Comparison of ENCODE assay signal across 27 cellular contexts in genomic region chr18:45493830-45494229, GRCh38.
DNase-seq lines count a peak whose midpoint lies in the region; ATAC-seq, FAIRE-seq and TF ChIP-seq lines count a peak whose summit lies in the region.
"Had no signal": no experiment of that assay in that cellular context is flagged by ENCODE, and none has a peak within 500 bp of the region (broad histone marks: within the 10 kb centered on the region; RNA-seq: fewer than 3 reads in every experiment).

No MANE protein-coding gene starts in this region.

- no peak for FAIRE-seq in bronchial epithelial cell (lab: Jason Lieb, UNC)
- FAIRE-seq: A204.1, GM12878, GM12892, GM18507 had no signal

- H3K27me3 Mint-ChIP-seq in chondrocyte (ENCODE audit: low read depth), result peaks cover 2% of the 10 kb centered on the region
- H3K27me3 Mint-ChIP-seq: CD4-positive, CD25-positive, alpha-beta regulatory T cell had no signal

- H3F3A ChIP-seq in GM23248 (ENCODE audit: insufficient read depth), result no peaks in the 10 kb centered on the region

- in situ Hi-C loops in GM23248 (cut with MboI), result no loop called here

- H3K4me3 Mint-ChIP-seq in chondrocyte (ENCODE audit: unreplicated experiment), result no peak overlapping the region
- H3K4me3 Mint-ChIP-seq: CD14-positive monocyte; CD4-positive, alpha-beta memory T cell; CD4-positive, CD25-positive, alpha-beta regulatory T cell; CD8-positive, alpha-beta memory T cell had no signal

- no peak overlapping the region for H2AFZ ChIP-seq in GM23248

- DNase-seq in bronchial epithelial cell (ENCODE audit: low read depth) (peak; percentile 82), epithelial cell of esophagus (ENCODE audit: low read depth) (peak; percentile 76), foreskin keratinocyte (peak; percentile 67 to 87), chondrocyte (ENCODE audit: low spot score) (no peak), GM23248 (no peak), right cardiac atrium (no peak)
- DNase-seq: 8988T; ACHN; BE2C; C1 segment of cervical spinal cord; CD4-positive, alpha-beta memory T cell; CD4-positive, CD25-positive, alpha-beta regulatory T cell; CD8-positive, alpha-beta memory T cell; COR-L47; DMS 273 treated with DMSO at 0.1 percent for 48 hours; DMS153; DMS53; DMS79; DND-41; EL; GDM1 had no signal

- H3K9me3 ChIP-seq in GM23248 (ENCODE audit: low read depth) (no peaks in the 10 kb centered on the region), right cardiac atrium (ENCODE audit: control insufficient read depth, low read length) (no peaks in the 10 kb centered on the region)
- H3K9me3 ChIP-seq: BE2C, BLaER1 had no signal

- WGBS in GM23248 (ENCODE audit: low coverage in 1 of 2, low lambda C conversion rate in 2 of 2, missing lambda C conversion rate in 2 of 2), 2 experiments, result 75 to 76% methylated on average over 2 of the region's 2 CpGs
- WGBS in right cardiac atrium, result 99% methylated on average over 2 of the region's 2 CpGs

- no peak overlapping the region for H3K27ac Mint-ChIP-seq in chondrocyte (ENCODE audit: unreplicated experiment)
- H3K27ac Mint-ChIP-seq: CD14-positive monocyte; CD4-positive, alpha-beta memory T cell; CD4-positive, CD25-positive, alpha-beta regulatory T cell; CD8-positive, alpha-beta memory T cell had no signal

- H3K36me3 ChIP-seq in bronchial epithelial cell (ENCODE audit: control insufficient read depth, insufficient read depth, low read length) (no peaks in the 10 kb centered on the region), GM23248 (ENCODE audit: low read depth) (no peaks in the 10 kb centered on the region)
- H3K36me3 ChIP-seq: BE2C, BLaER1 had no signal

- intact Hi-C loops in right cardiac atrium (cut with DNase I), result no loop called here

- H3K4me3 ChIP-seq in bronchial epithelial cell (ENCODE audit: low read depth, low read length) (no peak overlapping the region), epithelial cell of esophagus (ENCODE audit: low read length) (no peak overlapping the region), GM23248 (no peak overlapping the region), right cardiac atrium (ENCODE audit: low read length) (no peak overlapping the region)
- H3K4me3 ChIP-seq: BLaER1, GM12878 had no signal

- H3K4me2 ChIP-seq in GM23248 (ENCODE audit: unreplicated experiment), result no peak overlapping the region
- H3K4me2 ChIP-seq: BLaER1 had no signal

- no peaks in the 10 kb centered on the region for H4K20me1 ChIP-seq in GM23248 (ENCODE audit: insufficient read depth)
- H4K20me1 ChIP-seq: BLaER1 had no signal

- H3K4me1 Mint-ChIP-seq in chondrocyte (ENCODE audit: low read depth), result no peaks in the 10 kb centered on the region
- H3K4me1 Mint-ChIP-seq: CD14-positive monocyte; CD4-positive, alpha-beta memory T cell; CD4-positive, CD25-positive, alpha-beta regulatory T cell; CD8-positive, alpha-beta memory T cell had no signal

- no peaks in the 10 kb centered on the region for H3K79me2 ChIP-seq in GM23248 (ENCODE audit: insufficient read depth)

- ATAC-seq in foreskin keratinocyte, result peak; percentile 74
- no peak for ATAC-seq in right cardiac atrium
- ATAC-seq: GM12878 had no signal

- no peaks in the 10 kb centered on the region for H3K36me3 Mint-ChIP-seq in chondrocyte (ENCODE audit: low read depth)
- H3K36me3 Mint-ChIP-seq: CD14-positive monocyte; CD4-positive, alpha-beta memory T cell; CD4-positive, CD25-positive, alpha-beta regulatory T cell; CD8-positive, alpha-beta memory T cell had no signal

- peaks cover 2% of the 10 kb centered on the region for H3K27me3 ChIP-seq in bronchial epithelial cell (ENCODE audit: control insufficient read depth, insufficient read depth, low read length)
- peaks cover under 1% of the 10 kb centered on the region for H3K27me3 ChIP-seq in foreskin keratinocyte
- peaks cover 34% of the 10 kb centered on the region; the same call in 1 of the 2 replicates for H3K27me3 ChIP-seq in GM23248 (replicated peaks; ENCODE audit: insufficient read depth)
- no peaks in the 10 kb centered on the region for H3K27me3 ChIP-seq in right cardiac atrium (ENCODE audit: control insufficient read depth, insufficient read depth)
- H3K27me3 ChIP-seq: BE2C, BLaER1 had no signal

- TF ChIP-seq CTCF in bronchial epithelial cell (IDR thresholded peaks at IDR 0.05; ENCODE audit: insufficient read depth, low read length, severe bottlenecking) (no peak), epithelial cell of esophagus (IDR thresholded peaks at IDR 0.05; ENCODE audit: insufficient read depth, low read depth, low read length, missing control alignments) (no peak), foreskin keratinocyte (conservative IDR thresholded peaks at IDR 0.05) (no peak), chondrocyte (IDR thresholded peaks at IDR 0.05) (no peak)

- no peak overlapping the region for H3K9ac ChIP-seq in GM23248
- H3K9ac ChIP-seq: BLaER1 had no signal

- H3K27ac ChIP-seq in foreskin keratinocyte (no peak overlapping the region), GM23248 (no peak overlapping the region), right cardiac atrium (ENCODE audit: low read length) (no peak overlapping the region)
- H3K27ac ChIP-seq: BLaER1 had no signal

- H3K9me2 ChIP-seq in GM23248 (ENCODE audit: insufficient read depth), result no peaks in the 10 kb centered on the region

- H3K4me1 ChIP-seq in foreskin keratinocyte (peaks cover 8% of the 10 kb centered on the region), GM23248 (ENCODE audit: insufficient read depth) (no peaks in the 10 kb centered on the region), right cardiac atrium (ENCODE audit: control insufficient read depth, insufficient read depth, low read length) (no peaks in the 10 kb centered on the region)
- H3K4me1 ChIP-seq: BE2C, BLaER1 had no signal

- H3K9me3 Mint-ChIP-seq in chondrocyte (ENCODE audit: low read depth), result no peaks in the 10 kb centered on the region
- H3K9me3 Mint-ChIP-seq: CD8-positive, alpha-beta memory T cell had no signal

Comparison
In these comparisons a context has a peak if more than half of its experiments do, and no peak if none do; other contexts are left out.
1. DNase-seq: peak in bronchial epithelial cell (single experiment), epithelial cell of esophagus (single experiment) and foreskin keratinocyte (2 of 2); none in chondrocyte (single experiment), GM23248 (single experiment) and right cardiac atrium (0 of 3).